In genomic region chr7:26490631-26491624, GRCh38 we compare ENCODE assay signal across 1 cellular context.
TF ChIP-seq lines count a peak whose summit lies in the region.

No MANE protein-coding gene starts in this region.

TF ChIP-seq in HCT116, 20 proteins besides CTCF, POLR2A, EP300 and RAD21 (continued from another document):
- no peak for TF ChIP-seq REST (IDR thresholded peaks at IDR 0.05; ENCODE audit: low read depth)
- no peak for TF ChIP-seq EZH2 (IDR thresholded peaks at IDR 0.05)
- TF ChIP-seq EZH2phosphoT487 (IDR thresholded peaks at IDR 0.05; ENCODE audit: borderline replicate concordance), result no peak
- no peak for TF ChIP-seq EGR1 (IDR thresholded peaks at IDR 0.05; ENCODE audit: low read depth)
- TF ChIP-seq ZNF274 (IDR thresholded peaks at IDR 0.05; ENCODE audit: low read depth, low read length), result no peak
- TF ChIP-seq ELF1 (IDR thresholded peaks at IDR 0.05; ENCODE audit: borderline replicate concordance, low read depth), result no peak
- TF ChIP-seq ZFX (IDR thresholded peaks at IDR 0.05), result no peak
- no peak for TF ChIP-seq FOSL1 (IDR thresholded peaks at IDR 0.05; ENCODE audit: low read depth)
- TF ChIP-seq TCF7L2 (IDR thresholded peaks at IDR 0.05; ENCODE audit: borderline replicate concordance, extremely low read depth, insufficient read depth, insufficient read length), result no peak
- TF ChIP-seq MAX (IDR thresholded peaks at IDR 0.05), result no peak
